12 cellular contexts compared by ENCODE assay signal in genomic region chr7:65832281-65832680, GRCh38. TPM values are rescaled to one million over a fixed set of nuclear protein-coding genes. Genes with fewer than 3 reads are reported as not detected.
DNase-seq lines count a peak whose midpoint lies in the region; FAIRE-seq and TF ChIP-seq lines count a peak whose summit lies in the region.
"Had no signal": no experiment of that assay in that cellular context is flagged by ENCODE, and none has a peak within 500 bp of the region (broad histone marks: within the 10 kb centered on the region; RNA-seq: fewer than 3 reads in every experiment).

No MANE protein-coding gene starts in this region.

- TF ChIP-seq CTCF in astrocyte (IDR thresholded peaks at IDR 0.05; ENCODE audit: insufficient read depth, low read depth, low read length): no peak

- DNase-seq in DMS 273 (lab: John Stamatoyannopoulos, UW; ENCODE audit: unreplicated experiment) (peak; percentile 86), HT-29 (ENCODE audit: low spot score) (peak; percentile 19), astrocyte (ENCODE audit: low read depth) (peak; percentile 37), iPS-NIHi11 (ENCODE audit: low spot score) (peak; percentile 36), COLO829 (ENCODE audit: low spot score) (no peak), RCC 7860 (ENCODE audit: low spot score) (no peak), nucleus accumbens (lab: John Stamatoyannopoulos, UW) (no peak)
- no peak for DNase-seq in CD4-positive, alpha-beta memory T cell
- DNase-seq: NCI-H1694 treated with DMSO at 0.1 percent for 48 hours, SHP77 treated with DMSO at 0.1 percent for 48 hours had no signal

- no peaks in the 10 kb centered on the region for H3K4me1 ChIP-seq in astrocyte (ENCODE audit: insufficient read depth, low read length)
- H3K4me1 ChIP-seq in CD4-positive, alpha-beta memory T cell (ENCODE audit: insufficient read depth, low read length): no peaks in the 10 kb centered on the region

- H3K27me3 Mint-ChIP-seq in astrocyte (ENCODE audit: low read depth, unreplicated experiment): peaks cover 2% of the 10 kb centered on the region
- no peaks in the 10 kb centered on the region for H3K27me3 Mint-ChIP-seq in CD4-positive, alpha-beta memory T cell
- H3K27me3 Mint-ChIP-seq: central memory CD8-positive, alpha-beta T cell; stimulated activated naive CD8-positive, alpha-beta T cell treated with anti-CD3 and anti-CD28 coated beads, Interleukin-15, Interleukin-2, amounts not matched to agents 100 ng/mL and 50 ng/mL, for 24 hours had no signal

- POLR2A ChIA-PET in CD4-positive, alpha-beta memory T cell (lab: Charles Lee; ENCODE audit: partially characterized antibody): no interaction called here

- FAIRE-seq in astrocyte (lab: Jason Lieb, UNC): no peak
- no peak for FAIRE-seq in RCC 7860 (lab: Jason Lieb, UNC)

- no peak overlapping the region for H3K4me3 Mint-ChIP-seq in astrocyte (ENCODE audit: unreplicated experiment)
- no peak overlapping the region for H3K4me3 Mint-ChIP-seq in CD4-positive, alpha-beta memory T cell
- H3K4me3 Mint-ChIP-seq: central memory CD8-positive, alpha-beta T cell; stimulated activated naive CD8-positive, alpha-beta T cell treated with anti-CD3 and anti-CD28 coated beads, Interleukin-15, Interleukin-2, amounts not matched to agents 100 ng/mL and 50 ng/mL, for 24 hours had no signal

- no peak overlapping the region for H3K27ac ChIP-seq in astrocyte (ENCODE audit: low read depth, low read length)
- no peak overlapping the region for H3K27ac ChIP-seq in CD4-positive, alpha-beta memory T cell (ENCODE audit: low read depth, low read length)

- no peak overlapping the region for H3K4me2 ChIP-seq in astrocyte (ENCODE audit: low read length)

- no peak overlapping the region for H3K4me3 ChIP-seq in astrocyte (ENCODE audit: insufficient read depth, low read depth, low read length)
- H3K4me3 ChIP-seq in CD4-positive, alpha-beta memory T cell (ENCODE audit: low read length in 2 of 2): no peak overlapping the region

- H3K27me3 ChIP-seq in astrocyte (ENCODE audit: insufficient read depth, low read length): no peaks in the 10 kb centered on the region
- H3K27me3 ChIP-seq in CD4-positive, alpha-beta memory T cell (ENCODE audit: insufficient read depth, low read length): no peaks in the 10 kb centered on the region

- H3K9me3 ChIP-seq in astrocyte (ENCODE audit: insufficient read depth, low read depth, low read length): no peaks in the 10 kb centered on the region
- no peaks in the 10 kb centered on the region for H3K9me3 ChIP-seq in CD4-positive, alpha-beta memory T cell (ENCODE audit: control insufficient read depth in 1 of 2, low read length in 2 of 2)

- intact Hi-C loops in CD4-positive, alpha-beta memory T cell (cut with micrococcal nuclease): no loop called here

- no peaks in the 10 kb centered on the region for H3K4me1 Mint-ChIP-seq in astrocyte (ENCODE audit: low read depth, unreplicated experiment)
- H3K4me1 Mint-ChIP-seq in CD4-positive, alpha-beta memory T cell: peaks cover 4 to 8% (median 7%) of the 10 kb centered on the region in 4 donors

- H2AFZ ChIP-seq in astrocyte (ENCODE audit: low read depth, low read length): no peak overlapping the region

- H4K20me1 ChIP-seq in astrocyte (ENCODE audit: insufficient read depth, low read length): no peaks in the 10 kb centered on the region

- no peaks in the 10 kb centered on the region for H3K79me2 ChIP-seq in astrocyte (ENCODE audit: insufficient read depth, low read length)

- no peak overlapping the region for H3K27ac Mint-ChIP-seq in astrocyte (ENCODE audit: unreplicated experiment)
- H3K27ac Mint-ChIP-seq in CD4-positive, alpha-beta memory T cell: peak overlapping the region in 1 of 7 donors; percentile 64
- H3K27ac Mint-ChIP-seq: stimulated activated naive CD8-positive, alpha-beta T cell treated with anti-CD3 and anti-CD28 coated beads, Interleukin-15, Interleukin-2, amounts not matched to agents 100 ng/mL and 50 ng/mL, for 24 hours had no signal

- CTCF ChIA-PET in CD4-positive, alpha-beta memory T cell (lab: Charles Lee; ENCODE audit: partially characterized antibody): interaction anchor here (0.6 to 0.9 kb wide), 2 partner anchors 26 to 505 kb away, joined by 3 read pairs; no protein-coding TSS in a partner anchor

- no peak overlapping the region for H3K9ac ChIP-seq in astrocyte (ENCODE audit: low read length)

- H3K36me3 Mint-ChIP-seq in astrocyte (ENCODE audit: low read depth, unreplicated experiment): peaks cover 13% of the 10 kb centered on the region
- peaks cover 0 to 12% of the 10 kb centered on the region in 2 donors for H3K36me3 Mint-ChIP-seq in CD4-positive, alpha-beta memory T cell

- no peaks in the 10 kb centered on the region for H3K9me3 Mint-ChIP-seq in astrocyte (ENCODE audit: unreplicated experiment)
- no peaks in the 10 kb centered on the region for H3K9me3 Mint-ChIP-seq in CD4-positive, alpha-beta memory T cell
- H3K9me3 Mint-ChIP-seq: central memory CD8-positive, alpha-beta T cell; stimulated activated naive CD8-positive, alpha-beta T cell treated with anti-CD3 and anti-CD28 coated beads, Interleukin-15, Interleukin-2, amounts not matched to agents 100 ng/mL and 50 ng/mL, for 24 hours had no signal

- no peaks in the 10 kb centered on the region for H3K36me3 ChIP-seq in astrocyte (ENCODE audit: insufficient read depth, low read length)
- H3K36me3 ChIP-seq in CD4-positive, alpha-beta memory T cell (ENCODE audit: insufficient read depth, low read length): no peaks in the 10 kb centered on the region

RNA-seq across cellular contexts. Expression of gene VKORC1L1, which starts 40.6 kb away (rescaled TPM):
- 12.0 and 13.3 TPM in 2 replicates for total RNA-seq in HT-29 (2014; rRNA removed; shearing (Covaris generic))
- total RNA-seq in astrocyte: 32.3 and 32.9 TPM in 2 replicates
- 10 to 100 TPM; 11.3 to 12.6 TPM for total RNA-seq in CD4-positive, alpha-beta memory T cell
- polyA plus RNA-seq in CD4-positive, alpha-beta memory T cell: 1 to 10 TPM; 2.2 to 4.0 TPM

Comparison
In these comparisons a context has a peak if more than half of its experiments do, and no peak if none do; other contexts are left out.
1. DNase-seq: peak in DMS 273 (single experiment), HT-29 (single experiment), astrocyte (single experiment) and iPS-NIHi11 (single experiment); none in CD4-positive, alpha-beta memory T cell (0 of 5), COLO829 (single experiment), RCC 7860 (single experiment) and nucleus accumbens (0 of 56).